ENCODE assay signal across 8 cellular contexts in the genomic region with DNA sequence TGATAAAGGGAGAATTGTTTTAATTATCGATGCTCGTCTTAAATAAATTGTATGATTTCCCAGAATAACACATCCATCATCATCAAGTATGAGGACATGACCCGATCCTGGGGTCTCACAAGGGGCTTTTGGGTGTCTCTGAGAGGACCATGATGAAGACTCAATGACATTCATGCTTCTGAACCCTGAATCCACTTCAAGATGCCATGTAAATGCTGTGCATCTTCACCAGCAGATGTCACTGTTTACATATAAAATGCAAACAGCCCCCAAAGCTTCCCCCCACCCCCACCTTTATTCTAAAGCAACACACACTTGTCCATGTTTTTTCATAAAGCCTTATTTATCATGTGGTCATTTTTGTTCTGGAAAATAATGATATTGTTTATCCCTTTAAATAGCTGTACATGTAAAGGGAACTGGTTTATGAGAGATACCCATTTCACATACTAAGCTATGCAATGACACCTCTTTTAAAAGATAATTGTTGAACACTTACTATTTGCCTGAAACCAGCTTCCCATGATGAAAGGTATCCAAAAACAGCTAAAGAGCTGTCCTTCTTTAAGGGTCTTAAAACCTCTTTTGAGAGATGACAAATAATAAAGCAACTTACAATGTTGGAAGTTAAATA.
DNase-seq lines count a peak whose midpoint lies in the region; ATAC-seq and TF ChIP-seq lines count a peak whose summit lies in the region.

No MANE protein-coding gene starts in this region.

- H3K4me3 ChIP-seq in AG04450 (ENCODE audit: low read depth, low read length): no peak overlapping the region
- no peak overlapping the region for H3K4me3 ChIP-seq in smooth muscle cell

- H3K4me1 ChIP-seq in smooth muscle cell (ENCODE audit: low read depth): no peaks in the 10 kb centered on the region

- CTCF ChIA-PET in AG04450 (lab: Charles Lee): interaction anchor here (0.5 to 3.9 kb wide), 54 partner anchors 9 to 1840 kb away, joined by 3 to 32 read pairs (median 4); partner anchors contain the start of gene GABRA5
- CTCF ChIA-PET in GM10248 (lab: Yijun Ruan, JAX): interaction anchor here (0.8 to 3.0 kb wide), 5 partner anchors 7 to 1502 kb away, joined by 3 to 10 read pairs (median 4); no protein-coding TSS in a partner anchor
- CTCF ChIA-PET in RWPE1 (lab: Yijun Ruan, JAX): interaction anchor here (0.5 to 1.5 kb wide), 8 partner anchors 202 to 1481 kb away, joined by 3 to 8 read pairs (median 4); no protein-coding TSS in a partner anchor

- no peaks in the 10 kb centered on the region for H4K20me1 ChIP-seq in smooth muscle cell (ENCODE audit: low read depth)

- no peak overlapping the region for H3K9ac ChIP-seq in smooth muscle cell (ENCODE audit: low read depth)

- no peaks in the 10 kb centered on the region for H3K79me2 ChIP-seq in smooth muscle cell (ENCODE audit: low read depth)

- no peaks in the 10 kb centered on the region for H3K36me3 ChIP-seq in smooth muscle cell (ENCODE audit: low read depth)

- H3K27ac ChIP-seq in AG04450 (ENCODE audit: low read depth, low read length) (no peak overlapping the region), RWPE1 (no peak overlapping the region), smooth muscle cell (ENCODE audit: low read depth) (no peak overlapping the region)

- H3K9me3 ChIP-seq in AG04450 (ENCODE audit: control insufficient read depth, insufficient read depth, low read length) (no peaks in the 10 kb centered on the region; the same call in 1 of the 2 replicates), smooth muscle cell (replicated peaks; ENCODE audit: low read depth) (no peaks in the 10 kb centered on the region)

- POLR2A ChIA-PET in AG04450 (lab: Yijun Ruan, JAX) (interaction anchor here (0.7 kb wide), 1 partner anchor 735 kb away, joined by 5 read pairs; no protein-coding TSS in a partner anchor), GM10248 (lab: Yijun Ruan, JAX) (no interaction called here), RWPE1 (lab: Yijun Ruan, JAX; ENCODE audit: low non-redundant PET) (no interaction called here)

- H2AFZ ChIP-seq in smooth muscle cell (ENCODE audit: low read depth): peak overlapping the region; percentile 3

- 56% methylated on average over 3 of the region's 3 CpGs for WGBS in smooth muscle cell (ENCODE audit: low lambda C conversion rate)

- no peak for ATAC-seq in GM18870 (IDR thresholded peaks at IDR 0.05; ENCODE audit: unreplicated experiment)

- no peaks in the 10 kb centered on the region for H3F3A ChIP-seq in smooth muscle cell (ENCODE audit: low read depth)

- no peaks in the 10 kb centered on the region for H3K27me3 ChIP-seq in AG04450 (ENCODE audit: control insufficient read depth, insufficient read depth, low read length)
- H3K27me3 ChIP-seq in smooth muscle cell (ENCODE audit: low read depth): no peaks in the 10 kb centered on the region

- no peak overlapping the region for H3K4me2 ChIP-seq in smooth muscle cell

- DNase-seq in AG04450 (ENCODE audit: low read depth, low spot score): peak; percentile 7
- DNase-seq in GM10248 (ENCODE audit: extremely low spot score): no peak
- peak; percentile 22 for DNase-seq in RWPE1 (ENCODE audit: low spot score)
- DNase-seq in foreskin melanocyte: peak; percentile 33
- DNase-seq in smooth muscle cell (lab: John Stamatoyannopoulos, UW; ENCODE audit: unreplicated experiment): no peak
- DNase-seq in activated CD4-positive, alpha-beta T cell treated with anti-CD3 and anti-CD28 coated beads for 4 hours: no peak
- no peak for DNase-seq in stimulated activated CD4-positive, alpha-beta T cell treated with anti-CD3 and anti-CD28 coated beads, Interleukin-2, amount 100 ng/mL, for 24 hours

- peak; percentile 73 for TF ChIP-seq CTCF in AG04450 (IDR thresholded peaks at IDR 0.05; ENCODE audit: low read depth, low read length)
- peak; percentile 39 for TF ChIP-seq CTCF in GM10248 (IDR thresholded peaks at IDR 0.05; ENCODE audit: control extremely low read depth, extremely low read depth, low read depth, missing control alignments)
- peak; percentile 71 for TF ChIP-seq CTCF in RWPE1 (conservative IDR thresholded peaks at IDR 0.05; ENCODE audit: low read depth)
- peak; percentile 93 for TF ChIP-seq CTCF in smooth muscle cell (IDR thresholded peaks at IDR 0.05; ENCODE audit: borderline replicate concordance, insufficient read depth, poor library complexity, severe bottlenecking)

Comparison
In these comparisons a context has a peak if more than half of its experiments do, and no peak if none do; other contexts are left out.
1. DNase-seq: peak in AG04450 (single experiment), RWPE1 (single experiment) and foreskin melanocyte (single experiment); none in GM10248 (single experiment), smooth muscle cell (single experiment), activated CD4-positive, alpha-beta T cell treated with anti-CD3 and anti-CD28 coated beads for 4 hours (0 of 2) and stimulated activated CD4-positive, alpha-beta T cell treated with anti-CD3 and anti-CD28 coated beads, Interleukin-2, amount 100 ng/mL, for 24 hours (0 of 2).
2. CTCF ChIP-seq: peak in every context shown above with its lines; median percentile 93 in smooth muscle cell; 73 in AG04450; 71 in RWPE1; 39 in GM10248.